7 cellular contexts compared by ENCODE assay signal in genomic region chr1:212415107-212415841, GRCh38. TPM values are rescaled to one million over a fixed set of nuclear protein-coding genes. Genes with fewer than 3 reads are reported as not detected.
DNase-seq lines count a peak whose midpoint lies in the region; ATAC-seq and TF ChIP-seq lines count a peak whose summit lies in the region.

No MANE protein-coding gene starts in this region.

- no peak overlapping the region for H3K14ac ChIP-seq in trophoblast cell (ENCODE audit: low read length)

- ATAC-seq in GM21528 (IDR thresholded peaks at IDR 0.05; ENCODE audit: low FRiP score, unreplicated experiment) (peak; percentile 12), RWPE2 (ENCODE audit: low read depth) (no peak), GM21717 (IDR thresholded peaks at IDR 0.05; ENCODE audit: unreplicated experiment) (no peak), GM19397 (IDR thresholded peaks at IDR 0.05; ENCODE audit: unreplicated experiment) (no peak)

- H3K27me3 ChIP-seq in RWPE2 (ENCODE audit: insufficient read depth, poor library complexity, severe bottlenecking) = no peaks in the 10 kb centered on the region
- no peaks in the 10 kb centered on the region for H3K27me3 ChIP-seq in esophagus squamous epithelium
- H3K27me3 ChIP-seq in trophoblast cell (ENCODE audit: insufficient read depth, low read length) = no peaks in the 10 kb centered on the region

- H2BK12ac ChIP-seq in trophoblast cell (ENCODE audit: low read length) = no peak overlapping the region

- no peak overlapping the region for H4K12ac ChIP-seq in trophoblast cell (ENCODE audit: low read depth, low read length)

- H3K4ac ChIP-seq in trophoblast cell (ENCODE audit: low read depth, low read length) = no peak overlapping the region

- peaks cover 2% of the 10 kb centered on the region for H3K79me1 ChIP-seq in trophoblast cell (ENCODE audit: low read length)

- H3K4me2 ChIP-seq in trophoblast cell (ENCODE audit: low read length) = peak overlapping the region; percentile 95

- TF ChIP-seq CTCF in RWPE2 (IDR thresholded peaks at IDR 0.05; ENCODE audit: poor library complexity, severe bottlenecking) (no peak), esophagus squamous epithelium (IDR thresholded peaks at IDR 0.05) (peak in 1 of 6 experiments; percentile 1)

- H3K9ac ChIP-seq in trophoblast cell (ENCODE audit: low read length) = no peak overlapping the region

- H4K8ac ChIP-seq in trophoblast cell (ENCODE audit: low read depth, low read length) = peak overlapping the region; percentile 64

- intact Hi-C loops in esophagus squamous epithelium (cut with DNase I) = no loop called here

- no peak overlapping the region for H3K18ac ChIP-seq in trophoblast cell (ENCODE audit: low read length)

- H2AK5ac ChIP-seq in trophoblast cell (ENCODE audit: low read length) = no peak overlapping the region

- H3K4me1 ChIP-seq in RWPE2 (ENCODE audit: insufficient read depth, poor library complexity, severe bottlenecking) = no peaks in the 10 kb centered on the region
- H3K4me1 ChIP-seq in esophagus squamous epithelium = peaks cover 6 to 23% (median 9%) of the 10 kb centered on the region in 3 donors
- H3K4me1 ChIP-seq in trophoblast cell (ENCODE audit: control insufficient read depth in 1 of 2, insufficient read depth in 2 of 2, low read length in 2 of 2) = peaks cover 4 to 8% of the 10 kb centered on the region in 2 experiments

- H3K9me3 ChIP-seq in RWPE2 (ENCODE audit: severe bottlenecking) (no peaks in the 10 kb centered on the region), esophagus squamous epithelium (no peaks in the 10 kb centered on the region), trophoblast cell (ENCODE audit: insufficient read depth, low read depth, low read length) (peaks cover under 1% of the 10 kb centered on the region)

- no peak for DNase-seq in RWPE2 (ENCODE audit: low spot score)
- no peak for DNase-seq in esophagus squamous epithelium (lab: John Stamatoyannopoulos, UW)
- no peak for DNase-seq in trophoblast cell
- no peak for DNase-seq in NCI-H2107 treated with DMSO at 0.1 percent for 48 hours (lab: John Stamatoyannopoulos, UW; ENCODE audit: unreplicated experiment)

- H3K79me2 ChIP-seq in trophoblast cell (ENCODE audit: control insufficient read depth, insufficient read depth, low read length, poor library complexity) = no peaks in the 10 kb centered on the region

- no peak overlapping the region for H4K91ac ChIP-seq in trophoblast cell (ENCODE audit: low read depth, low read length)

- 57 to 63% methylated on average over 9 to 12 of the region's 13 CpGs for WGBS in esophagus squamous epithelium, 2 donors
- WGBS in trophoblast cell (ENCODE audit: extremely low coverage, insufficient coverage, insufficient read length) = no CpG with 5 or more reads among the region's 13 CpGs

- peak overlapping the region; percentile 69 for H3K4me3 ChIP-seq in RWPE2 (ENCODE audit: severe bottlenecking)
- peak overlapping the region; percentile 71 to 98 (median 86) for H3K4me3 ChIP-seq in esophagus squamous epithelium
- no peak overlapping the region for H3K4me3 ChIP-seq in trophoblast cell (ENCODE audit: low read depth, low read length)

- H2AFZ ChIP-seq in trophoblast cell (ENCODE audit: insufficient read depth, low read length, poor library complexity) = peak overlapping the region; percentile 38

- H3K27ac ChIP-seq in RWPE2 (ENCODE audit: poor library complexity, severe bottlenecking) (no peak overlapping the region), esophagus squamous epithelium (peak overlapping the region; percentile 77 to 81 (median 80)), trophoblast cell (ENCODE audit: low read depth, low read length) (no peak overlapping the region)

- no peak overlapping the region for H3K23ac ChIP-seq in trophoblast cell (ENCODE audit: low read length)

- no peak overlapping the region for H2BK5ac ChIP-seq in trophoblast cell (ENCODE audit: low read depth, low read length, poor library complexity)

- no peak for TF ChIP-seq POLR2A in esophagus squamous epithelium (IDR thresholded peaks at IDR 0.05)

- H2BK120ac ChIP-seq in trophoblast cell (ENCODE audit: insufficient read depth, low read length, poor library complexity) = no peak overlapping the region

- no peaks in the 10 kb centered on the region for H3K36me3 ChIP-seq in RWPE2 (ENCODE audit: low read depth)
- H3K36me3 ChIP-seq in esophagus squamous epithelium = peaks cover 0 to 16% (median 5%) of the 10 kb centered on the region in 3 donors
- H3K36me3 ChIP-seq in trophoblast cell (ENCODE audit: control insufficient read depth in 1 of 2, insufficient read depth in 2 of 2, low read length in 2 of 2) = peaks cover under 1 to 8% of the 10 kb centered on the region in 2 experiments

RNA-seq across cellular contexts. Expression of gene PACC1, which starts 0.6 kb away (rescaled TPM):
- total RNA-seq in esophagus squamous epithelium = 1 to 10 TPM; 5.0 to 7.6 (median 6.3) TPM
- polyA plus RNA-seq in trophoblast cell (2013) = 5.9 and 6.2 TPM in 2 replicates

RNA-seq across cellular contexts. Expression of gene NENF, which starts 17.4 kb away (rescaled TPM):
- 10 to 100 TPM; 31.0 to 65.8 (median 42.0) TPM for total RNA-seq in esophagus squamous epithelium
- polyA plus RNA-seq in trophoblast cell (2013) = 18.4 and 19.1 TPM in 2 replicates

Comparison
In these comparisons a context has a peak if more than half of its experiments do, and no peak if none do; other contexts are left out.
1. H3K27ac ChIP-seq: peak in esophagus squamous epithelium (4 of 4); none in RWPE2 (single experiment) and trophoblast cell (single experiment).